Comparison of ENCODE assay signal across 8 cellular contexts in the genomic region with DNA sequence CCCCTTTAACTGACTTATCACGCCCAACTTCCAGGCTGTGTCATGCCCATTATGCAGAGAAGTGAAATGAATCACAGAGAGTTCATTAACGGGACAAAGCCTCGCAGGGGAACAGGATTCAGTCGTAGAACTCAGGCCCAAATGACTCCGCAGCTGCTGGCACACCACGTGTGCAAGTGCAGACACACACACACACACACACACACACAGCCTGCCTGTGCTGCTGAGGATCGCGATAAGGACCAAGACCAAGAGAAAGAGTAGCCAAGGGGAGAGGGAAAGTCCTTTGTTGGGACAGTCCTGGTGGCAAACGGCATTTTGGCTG.
DNase-seq lines count a peak whose midpoint lies in the region; ATAC-seq, FAIRE-seq and TF ChIP-seq lines count a peak whose summit lies in the region.

No MANE protein-coding gene starts in this region.

- intact Hi-C loops in ascending aorta (cut with DNase I) = no loop called here

- H3K9me3 Mint-ChIP-seq in immature natural killer cell = no peaks in the 10 kb centered on the region

- peaks cover 68 to 85% of the 10 kb centered on the region in 2 donors for H3K4me1 Mint-ChIP-seq in immature natural killer cell

- TF ChIP-seq CTCF in ascending aorta (IDR thresholded peaks at IDR 0.05) = no peak

- peak overlapping the region in 1 of 2 donors; percentile 1 for H3K4me3 ChIP-seq in ascending aorta

- no peaks in the 10 kb centered on the region for H3K36me3 ChIP-seq in ascending aorta

- H3K27ac ChIP-seq in ascending aorta = no peak overlapping the region

- H3K27me3 Mint-ChIP-seq in immature natural killer cell (ENCODE audit: low read depth in 3 of 3) = peaks cover 10 to 14% (median 11%) of the 10 kb centered on the region in 3 donors

- ATAC-seq in GM18867 (IDR thresholded peaks at IDR 0.05; ENCODE audit: unreplicated experiment) (peak; percentile 74), HG02884 (IDR thresholded peaks at IDR 0.05; ENCODE audit: unreplicated experiment) (peak; percentile 58)

- peaks cover 3 to 9% of the 10 kb centered on the region in 2 donors for H3K4me1 ChIP-seq in ascending aorta

- no peaks in the 10 kb centered on the region for H3K36me3 Mint-ChIP-seq in immature natural killer cell

- H3K9me3 ChIP-seq in ascending aorta = no peaks in the 10 kb centered on the region

- peak; percentile 95 for DNase-seq in RCC 7860 (ENCODE audit: low spot score)
- peak; percentile 48 to 82 for DNase-seq in ascending aorta (ENCODE audit: low spot score in 2 of 2)
- DNase-seq in immature natural killer cell = peak in 2 of 3 donors; percentile 26 to 38
- DNase-seq in stimulated activated CD4-positive, alpha-beta T cell treated with anti-CD3 and anti-CD28 coated beads, Interleukin-4, amount 100 ng/mL, for 24 hours = peak; percentile 77
- DNase-seq in NCI-H187 treated with DMSO at 0.1 percent for 48 hours (lab: John Stamatoyannopoulos, UW) = no peak
- no peak for DNase-seq in NCI-H1092 (lab: John Stamatoyannopoulos, UW)

- H3K27me3 ChIP-seq in ascending aorta = no peaks in the 10 kb centered on the region

- peak overlapping the region; percentile 44 to 99 (median 94) for H3K27ac Mint-ChIP-seq in immature natural killer cell

- FAIRE-seq in RCC 7860 (lab: Jason Lieb, UNC) = peak; percentile 84

- H3K4me3 Mint-ChIP-seq in immature natural killer cell = peak overlapping the region; percentile 82 to 97 (median 86)

Comparison
In these comparisons a context has a peak if more than half of its experiments do, and no peak if none do; other contexts are left out.
1. DNase-seq: peak in RCC 7860 (single experiment), ascending aorta (2 of 2), immature natural killer cell (2 of 3) and stimulated activated CD4-positive, alpha-beta T cell treated with anti-CD3 and anti-CD28 coated beads, Interleukin-4, amount 100 ng/mL, for 24 hours (single experiment); none in NCI-H187 treated with DMSO at 0.1 percent for 48 hours (single experiment) and NCI-H1092 (single experiment).